In genomic region chr5:20077186-20077585, GRCh38 we compare ENCODE assay signal across 27 cellular contexts.
"Had no signal": no experiment of that assay in that cellular context is flagged by ENCODE, and none has a peak within 500 bp of the region (broad histone marks: within the 10 kb centered on the region; RNA-seq: fewer than 3 reads in every experiment).

No MANE protein-coding gene starts in this region.

- H3K4me1 ChIP-seq: left lung, lower lobe of right lung, neural progenitor cell, pancreas, prostate gland, sigmoid colon, spleen, suprapubic skin, tibial artery, upper lobe of right lung had no signal

- H3K27me3 ChIP-seq: hepatocyte, left lung, neural progenitor cell, pancreas, sigmoid colon, spleen, suprapubic skin, tibial artery, upper lobe of right lung had no signal

- H3K36me3 ChIP-seq: left lung, lower lobe of right lung, neural progenitor cell, pancreas, prostate gland, sigmoid colon, spleen, suprapubic skin, thoracic aorta, tibial artery, upper lobe of right lung had no signal

- H3K79me2 ChIP-seq: hepatocyte had no signal

- ATAC-seq: left cardiac atrium; left lung; lower lobe of right lung; naive thymus-derived CD8-positive, alpha-beta T cell; pancreas; right cardiac atrium; stimulated activated effector memory CD8-positive, alpha-beta T cell treated with anti-CD3 and anti-CD28 coated beads, Interleukin-12 subunit alpha, Interleukin-12 subunit beta, amount 100 ng/mL, for 72 hours; upper lobe of right lung had no signal

- FAIRE-seq: keratinocyte, small intestine, urothelium cell line had no signal

- H3K9ac ChIP-seq: neural progenitor cell had no signal

- H3K4me3 ChIP-seq: hepatocyte, left lung, lower lobe of right lung, neural progenitor cell, pancreas, prostate gland, sigmoid colon, spleen, suprapubic skin, thoracic aorta, tibial artery, upper lobe of right lung had no signal

- H2AFZ ChIP-seq: hepatocyte, neural progenitor cell had no signal

- H3K9me3 ChIP-seq: left lung, lower lobe of right lung, pancreas, prostate gland, sigmoid colon, suprapubic skin, thoracic aorta, tibial artery, upper lobe of right lung had no signal

- H3K27ac ChIP-seq: hepatocyte, left lung, lower lobe of right lung, neural progenitor cell, pancreas, prostate gland, sigmoid colon, spleen, suprapubic skin, thoracic aorta, tibial artery, upper lobe of right lung had no signal

- H3K4me2 ChIP-seq: hepatocyte, neural progenitor cell had no signal

- DNase-seq: kidney glomerular epithelial cell; left cardiac atrium; left lung; lower lobe of right lung; mammary epithelial cell; mesenchymal stem cell; naive thymus-derived CD8-positive, alpha-beta T cell; pancreas; posterior cingulate gyrus; retina; right cardiac atrium; sigmoid colon; small intestine; spleen; stimulated activated CD4-positive, alpha-beta T cell treated with anti-CD3 and anti-CD28 coated beads, Interleukin-4, amount 100 ng/mL, for 24 hours; stimulated activated naive CD4-positive, alpha-beta T cell; tibial artery; trophoblast cell; upper lobe of right lung had no signal
